Comparison of ENCODE assay signal across 12 cellular contexts in the genomic region with DNA sequence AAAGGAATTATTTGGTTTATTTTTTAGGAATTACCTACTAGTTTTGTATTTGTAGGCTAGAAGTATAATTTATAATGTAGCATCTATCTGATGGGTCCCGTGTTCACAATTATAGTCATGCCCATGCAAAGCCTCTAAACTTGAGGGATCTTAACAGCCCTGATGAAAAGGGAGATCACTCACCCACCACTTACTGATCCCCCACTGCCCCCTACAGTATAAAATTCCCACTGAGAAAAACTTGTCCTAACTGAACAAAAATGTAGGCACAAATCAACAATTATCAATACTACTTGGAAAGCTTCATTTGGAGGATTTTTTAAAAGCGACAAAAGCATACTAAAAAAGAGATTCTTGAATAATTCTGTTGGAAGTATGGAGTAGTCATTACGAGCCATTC. TPM values are rescaled to one million over a fixed set of nuclear protein-coding genes. Genes with fewer than 3 reads are reported as not detected.
DNase-seq lines count a peak whose midpoint lies in the region; ATAC-seq and TF ChIP-seq lines count a peak whose summit lies in the region.
"Had no signal": no experiment of that assay in that cellular context is flagged by ENCODE, and none has a peak within 500 bp of the region (broad histone marks: within the 10 kb centered on the region; RNA-seq: fewer than 3 reads in every experiment).

No MANE protein-coding gene starts in this region.

- TF ChIP-seq CTCF in Loucy (conservative IDR thresholded peaks at IDR 0.05; ENCODE audit: low read length) (peak; percentile 70), nephron progenitor cell (IDR thresholded peaks at IDR 0.05) (peak; percentile 34), CD14-positive monocyte (IDR thresholded peaks at IDR 0.05) (no peak)

- H3K36me3 Mint-ChIP-seq in nephron progenitor cell (ENCODE audit: low read depth) (no peaks in the 10 kb centered on the region), CD14-positive monocyte (no peaks in the 10 kb centered on the region)

- H3K9me2 ChIP-seq in Loucy (replicated peaks; ENCODE audit: low read depth, low read length): no peaks in the 10 kb centered on the region

- no peak overlapping the region for H3K4me2 ChIP-seq in Loucy (ENCODE audit: low read depth, low read length, poor library complexity, severe bottlenecking)

- DNase-seq in DMS53 (lab: John Stamatoyannopoulos, UW) (peak; percentile 16), DMS53 treated with DMSO at 0.1 percent for 48 hours (lab: John Stamatoyannopoulos, UW; ENCODE audit: unreplicated experiment) (no peak), cerebellar cortex (ENCODE audit: low spot score) (peak; percentile 10), nephron progenitor cell (no peak), CD14-positive monocyte (ENCODE audit: low spot score) (no peak)
- no peak for DNase-seq in activated CD8-positive, alpha-beta memory T cell treated with anti-CD3 and anti-CD28 coated beads for 24 hours
- DNase-seq: activated naive CD8-positive, alpha-beta T cell treated with anti-CD3 and anti-CD28 coated beads, Interleukin-2, amount 50 U/mL, for 24 hours; NCI-H2227 treated with DMSO at 0.1 percent for 48 hours; stimulated activated CD4-positive, alpha-beta T cell treated with anti-CD3 and anti-CD28 coated beads, Interleukin-2, amount 100 ng/mL, for 48 hours; SW 1271 had no signal

- H3K27me3 Mint-ChIP-seq in nephron progenitor cell (ENCODE audit: low read depth, poor library complexity): peaks cover 4% of the 10 kb centered on the region
- H3K27me3 Mint-ChIP-seq in CD14-positive monocyte (ENCODE audit: low read depth in 3 of 3): peaks cover 7 to 20% (median 12%) of the 10 kb centered on the region in 3 donors

- no peaks in the 10 kb centered on the region for H3K9me3 ChIP-seq in Loucy (ENCODE audit: insufficient read depth, low read depth, low read length)

- no peaks in the 10 kb centered on the region for H3K9me3 Mint-ChIP-seq in nephron progenitor cell
- H3K9me3 Mint-ChIP-seq in CD14-positive monocyte: no peaks in the 10 kb centered on the region
- H3K9me3 Mint-ChIP-seq: activated naive CD8-positive, alpha-beta T cell treated with anti-CD3 and anti-CD28 coated beads, Interleukin-2, amount 50 U/mL, for 24 hours had no signal

- peaks cover 7% of the 10 kb centered on the region for H3K27me3 ChIP-seq in Loucy (ENCODE audit: insufficient read depth, low read length, poor library complexity, severe bottlenecking)

- H3K9ac ChIP-seq in Loucy (ENCODE audit: low read depth, low read length, poor library complexity, severe bottlenecking): no peak overlapping the region

- ATAC-seq in HG03354 (IDR thresholded peaks at IDR 0.05; ENCODE audit: poor library complexity, severe bottlenecking, unreplicated experiment): no peak
- ATAC-seq: activated naive CD8-positive, alpha-beta T cell treated with anti-CD3 and anti-CD28 coated beads, Interleukin-2, amount 50 U/mL, for 24 hours had no signal

- H3K79me2 ChIP-seq in Loucy (ENCODE audit: insufficient read depth, low read length): no peaks in the 10 kb centered on the region

- peaks cover 7% of the 10 kb centered on the region for H3K4me1 ChIP-seq in Loucy (ENCODE audit: insufficient read depth, low read length, poor library complexity, severe bottlenecking)

- H3F3A ChIP-seq in Loucy (ENCODE audit: low read depth): no peaks in the 10 kb centered on the region

- no peak overlapping the region for H3K4me3 ChIP-seq in Loucy (ENCODE audit: low read length, poor library complexity, severe bottlenecking)

- no peak overlapping the region for H3K27ac Mint-ChIP-seq in nephron progenitor cell
- H3K27ac Mint-ChIP-seq in CD14-positive monocyte: no peak overlapping the region
- H3K27ac Mint-ChIP-seq: activated naive CD8-positive, alpha-beta T cell treated with anti-CD3 and anti-CD28 coated beads, Interleukin-2, amount 50 U/mL, for 24 hours had no signal

- H3K36me3 ChIP-seq in Loucy (ENCODE audit: insufficient read depth, low read length): no peaks in the 10 kb centered on the region

- H2AFZ ChIP-seq in Loucy (ENCODE audit: low read length): no peak overlapping the region

- H3K4me1 Mint-ChIP-seq in nephron progenitor cell: no peaks in the 10 kb centered on the region
- H3K4me1 Mint-ChIP-seq in CD14-positive monocyte: no peaks in the 10 kb centered on the region
- H3K4me1 Mint-ChIP-seq: activated naive CD8-positive, alpha-beta T cell treated with anti-CD3 and anti-CD28 coated beads, Interleukin-2, amount 50 U/mL, for 24 hours had no signal

- intact Hi-C loops in CD14-positive monocyte (cut with micrococcal nuclease): no loop called here

- no peaks in the 10 kb centered on the region for H4K20me1 ChIP-seq in Loucy (ENCODE audit: insufficient read depth, low read length, poor library complexity, severe bottlenecking)

- H3K4me3 Mint-ChIP-seq in nephron progenitor cell: no peak overlapping the region
- H3K4me3 Mint-ChIP-seq in CD14-positive monocyte: no peak overlapping the region
- H3K4me3 Mint-ChIP-seq: activated naive CD8-positive, alpha-beta T cell treated with anti-CD3 and anti-CD28 coated beads, Interleukin-2, amount 50 U/mL, for 24 hours had no signal

RNA-seq across cellular contexts. Expression of gene WIF1, which starts 21.0 kb away (rescaled TPM):
- polyA plus RNA-seq in CD14-positive monocyte: not detected

Comparison
In these comparisons a context has a peak if more than half of its experiments do, and no peak if none do; other contexts are left out.
1. DNase-seq: peak in DMS53 (single experiment) and cerebellar cortex (single experiment); none in DMS53 treated with DMSO at 0.1 percent for 48 hours (single experiment), nephron progenitor cell (single experiment), activated CD8-positive, alpha-beta memory T cell treated with anti-CD3 and anti-CD28 coated beads for 24 hours (single experiment) and CD14-positive monocyte (single experiment).